9 cellular contexts compared by ENCODE assay signal in the genomic region with DNA sequence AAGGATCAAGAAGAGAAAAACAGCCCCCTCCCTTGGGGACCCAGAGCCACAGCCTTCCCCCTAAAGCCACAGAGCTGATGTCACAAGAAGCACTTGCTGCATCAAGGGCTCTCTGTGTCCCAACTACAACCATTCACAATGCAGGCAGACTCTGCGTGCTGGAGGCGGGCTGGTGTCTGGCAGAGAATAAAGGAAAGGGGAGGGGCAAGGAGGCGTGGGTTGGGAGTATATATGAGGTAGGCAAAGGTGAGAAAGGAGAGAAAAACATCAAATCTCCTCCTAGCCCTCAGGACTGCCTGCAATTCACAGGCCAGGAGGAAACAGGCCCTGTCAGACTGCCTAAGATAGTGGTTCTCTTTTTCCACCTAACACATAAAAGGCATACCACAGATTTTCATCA. TPM values are rescaled to one million over a fixed set of nuclear protein-coding genes. Genes with fewer than 3 reads are reported as not detected.
A peak's percentile ranks its signal among the peaks of the same experiment; 100 is the strongest.
DNase-seq lines count a peak whose midpoint lies in the region; ATAC-seq, FAIRE-seq and TF ChIP-seq lines count a peak whose summit lies in the region.
"Had no signal": no experiment of that assay in that cellular context is flagged by ENCODE, and none has a peak within 500 bp of the region (broad histone marks: within the 10 kb centered on the region; RNA-seq: fewer than 3 reads in every experiment).

No MANE protein-coding gene starts in this region.

- H3K9me3 Mint-ChIP-seq in WTC11 (no peaks in the 10 kb centered on the region), endodermal cell (no peaks in the 10 kb centered on the region)

- BruUV-seq in PC-3 (replicated peaks; lab: Mats Ljungman, UMichigan), result no TSS peak

- POLR2A ChIA-PET in WTC11 (lab: Charles Lee), result no interaction called here
- POLR2A ChIA-PET in PC-3 (lab: Charles Lee; ENCODE audit: unreplicated experiment), result interaction anchor here (0.6 kb wide), 1 partner anchor 22 kb away, joined by 3 read pairs; no protein-coding TSS in a partner anchor

- peaks cover 9% of the 10 kb centered on the region for H3K4me1 Mint-ChIP-seq in WTC11
- H3K4me1 Mint-ChIP-seq in endodermal cell, result peaks cover 31% of the 10 kb centered on the region

- H3K36me3 ChIP-seq in endodermal cell (ENCODE audit: control insufficient read depth, insufficient read depth, low read length), result no peaks in the 10 kb centered on the region
- H3K36me3 ChIP-seq in PC-3 (ENCODE audit: low read depth, low read length), result no peaks in the 10 kb centered on the region
- H3K36me3 ChIP-seq in kidney (ENCODE audit: control insufficient read depth in 1 of 2, insufficient read depth in 2 of 2, low read length in 2 of 2), result no peaks in the 10 kb centered on the region

- H3K27ac ChIP-seq in endodermal cell (ENCODE audit: low read depth, low read length) (no peak overlapping the region), PC-3 (ENCODE audit: low read length) (no peak overlapping the region), kidney (ENCODE audit: low read depth in 2 of 2, low read length in 2 of 2) (no peak overlapping the region)

- no peaks in the 10 kb centered on the region for H3F3A ChIP-seq in PC-3 (ENCODE audit: low read length, unreplicated experiment)

- H3K27me3 Mint-ChIP-seq in WTC11 (ENCODE audit: low read depth) (no peaks in the 10 kb centered on the region), endodermal cell (ENCODE audit: insufficient read depth) (peaks cover 3% of the 10 kb centered on the region)
- H3K27me3 Mint-ChIP-seq: activated naive CD8-positive, alpha-beta T cell had no signal

- H3K27me3 ChIP-seq in endodermal cell (ENCODE audit: control insufficient read depth, insufficient read depth, low read length, poor library complexity, severe bottlenecking) (no peaks in the 10 kb centered on the region), PC-3 (ENCODE audit: low read length) (no peaks in the 10 kb centered on the region)

- in situ Hi-C loops in KBM-7 (cut with MboI; ENCODE audit: low pct_unique_long_range_greater_than_20kb, low sequenced_read_pairs), result no loop called here

- no peak overlapping the region for H2AFZ ChIP-seq in PC-3 (ENCODE audit: low read length)

- no peaks in the 10 kb centered on the region for H3K79me2 ChIP-seq in PC-3 (ENCODE audit: low read length)

- no peaks in the 10 kb centered on the region for H4K20me1 ChIP-seq in PC-3 (ENCODE audit: low read length)

- intact Hi-C loops in PC-3 (cut with micrococcal nuclease), result no loop called here
- intact Hi-C loops in kidney (cut with DNase I), result no loop called here

- H3K4me3 Mint-ChIP-seq in WTC11 (no peak overlapping the region), endodermal cell (no peak overlapping the region)
- H3K4me3 Mint-ChIP-seq: activated naive CD8-positive, alpha-beta T cell had no signal

- peak; percentile 99 for ATAC-seq in WTC11
- ATAC-seq in PC-3, result no peak

- 43% methylated on average over 2 of the region's 3 CpGs; no CpG with 5 or more reads in 1 of the 2 experiments for WGBS in endodermal cell (ENCODE audit: insufficient coverage in 1 of 2, insufficient read length in 1 of 2), 2 experiments

- CTCF ChIA-PET in WTC11 (lab: Charles Lee), result interaction anchor here (1.1 to 3.8 kb wide), 5 partner anchors 10 to 80 kb away, joined by 6 to 21 read pairs (median 8); no protein-coding TSS in a partner anchor
- CTCF ChIA-PET in PC-3 (lab: Charles Lee), result no interaction called here

- no peak for TF ChIP-seq CTCF in WTC11 (IDR thresholded peaks at IDR 0.05)
- no peak for TF ChIP-seq CTCF in endodermal cell (conservative IDR thresholded peaks at IDR 0.05)
- no peak for TF ChIP-seq CTCF in PC-3 (conservative IDR thresholded peaks at IDR 0.05; ENCODE audit: low read depth, low read length)
- TF ChIP-seq CTCF in kidney (IDR thresholded peaks at IDR 0.05; ENCODE audit: borderline replicate concordance, extremely low read depth, insufficient read depth), result no peak

- H3K9me3 ChIP-seq in endodermal cell (ENCODE audit: control insufficient read depth, low read length) (no peaks in the 10 kb centered on the region), PC-3 (ENCODE audit: low read length) (no peaks in the 10 kb centered on the region), kidney (ENCODE audit: control insufficient read depth in 1 of 2, low read length in 2 of 2) (no peaks in the 10 kb centered on the region)

- H3K4me3 ChIP-seq in endodermal cell (ENCODE audit: low read length) (no peak overlapping the region), PC-3 (ENCODE audit: low read length) (no peak overlapping the region), kidney (ENCODE audit: low read length in 2 of 2) (no peak overlapping the region)

- no peaks in the 10 kb centered on the region for H3K9me2 ChIP-seq in PC-3 (replicated peaks; ENCODE audit: low read length)

- no peak overlapping the region for H3K4me2 ChIP-seq in PC-3 (ENCODE audit: low read length)

- H3K4me1 ChIP-seq in endodermal cell (ENCODE audit: control insufficient read depth, insufficient read depth, low read length), result peaks cover 6% of the 10 kb centered on the region
- H3K4me1 ChIP-seq in PC-3 (ENCODE audit: insufficient read depth, low read length), result no peaks in the 10 kb centered on the region
- peaks cover 7 to 8% of the 10 kb centered on the region in 2 donors for H3K4me1 ChIP-seq in kidney (ENCODE audit: control insufficient read depth in 1 of 2, insufficient read depth in 1 of 2, low read depth in 1 of 2, low read length in 2 of 2)

- no peak for FAIRE-seq in kidney (lab: Jason Lieb, UNC)

- H3K36me3 Mint-ChIP-seq in WTC11 (no peaks in the 10 kb centered on the region), endodermal cell (ENCODE audit: low read depth) (no peaks in the 10 kb centered on the region)

- no peak overlapping the region for H3K9ac ChIP-seq in endodermal cell (ENCODE audit: extremely low read depth, low read length, poor library complexity, severe bottlenecking)
- H3K9ac ChIP-seq in PC-3 (ENCODE audit: low read length), result no peak overlapping the region
- H3K9ac ChIP-seq in kidney (ENCODE audit: low read length in 2 of 2), result no peak overlapping the region

- H3K27ac Mint-ChIP-seq in WTC11, result no peak overlapping the region
- no peak overlapping the region for H3K27ac Mint-ChIP-seq in endodermal cell
- H3K27ac Mint-ChIP-seq: activated naive CD8-positive, alpha-beta T cell had no signal

- DNase-seq in KBM-7 (peak; percentile 3), WTC11 (ENCODE audit: low spot score) (peak; percentile 72), endodermal cell (peak; percentile 88), NCI-H2107 treated with DMSO at 0.1 percent for 48 hours (lab: John Stamatoyannopoulos, UW; ENCODE audit: unreplicated experiment) (no peak), PC-3 (no peak), kidney (no peak), NCI-H1694 (lab: John Stamatoyannopoulos, UW) (no peak)
- peak; percentile 23 to 55 for DNase-seq in stimulated activated CD4-positive, alpha-beta T cell treated with anti-CD3 and anti-CD28 coated beads, Interleukin-4, amount 100 ng/mL, for 4 hours

TF ChIP-seq in WTC11, 78 proteins besides CTCF, POLR2A, EP300 and RAD21:
- TF ChIP-seq HMGA2 (CRISPR knock-in tag; IDR thresholded peaks at IDR 0.05) (no peak), FOXP1 (CRISPR knock-in tag; IDR thresholded peaks at IDR 0.05; ENCODE audit: borderline replicate concordance) (no peak), IRF2 (CRISPR knock-in tag; IDR thresholded peaks at IDR 0.05; ENCODE audit: borderline replicate concordance, low read depth) (no peak)
- TF ChIP-seq, protein P1, sequence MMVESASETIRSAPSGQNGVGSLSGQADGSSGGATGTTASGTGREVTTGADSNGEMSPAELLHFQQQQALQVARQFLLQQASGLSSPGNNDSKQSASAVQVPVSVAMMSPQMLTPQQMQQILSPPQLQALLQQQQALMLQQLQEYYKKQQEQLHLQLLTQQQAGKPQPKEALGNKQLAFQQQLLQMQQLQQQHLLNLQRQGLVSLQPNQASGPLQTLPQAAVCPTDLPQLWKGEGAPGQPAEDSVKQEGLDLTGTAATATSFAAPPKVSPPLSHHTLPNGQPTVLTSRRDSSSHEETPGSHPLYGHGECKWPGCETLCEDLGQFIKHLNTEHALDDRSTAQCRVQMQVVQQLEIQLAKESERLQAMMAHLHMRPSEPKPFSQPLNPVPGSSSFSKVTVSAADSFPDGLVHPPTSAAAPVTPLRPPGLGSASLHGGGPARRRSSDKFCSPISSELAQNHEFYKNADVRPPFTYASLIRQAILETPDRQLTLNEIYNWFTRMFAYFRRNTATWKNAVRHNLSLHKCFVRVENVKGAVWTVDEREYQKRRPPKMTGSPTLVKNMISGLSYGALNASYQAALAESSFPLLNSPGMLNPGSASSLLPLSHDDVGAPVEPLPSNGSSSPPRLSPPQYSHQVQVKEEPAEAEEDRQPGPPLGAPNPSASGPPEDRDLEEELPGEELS (CRISPR knock-in tag; IDR thresholded peaks at IDR 0.05), result no peak
- TF ChIP-seq, protein P2, sequence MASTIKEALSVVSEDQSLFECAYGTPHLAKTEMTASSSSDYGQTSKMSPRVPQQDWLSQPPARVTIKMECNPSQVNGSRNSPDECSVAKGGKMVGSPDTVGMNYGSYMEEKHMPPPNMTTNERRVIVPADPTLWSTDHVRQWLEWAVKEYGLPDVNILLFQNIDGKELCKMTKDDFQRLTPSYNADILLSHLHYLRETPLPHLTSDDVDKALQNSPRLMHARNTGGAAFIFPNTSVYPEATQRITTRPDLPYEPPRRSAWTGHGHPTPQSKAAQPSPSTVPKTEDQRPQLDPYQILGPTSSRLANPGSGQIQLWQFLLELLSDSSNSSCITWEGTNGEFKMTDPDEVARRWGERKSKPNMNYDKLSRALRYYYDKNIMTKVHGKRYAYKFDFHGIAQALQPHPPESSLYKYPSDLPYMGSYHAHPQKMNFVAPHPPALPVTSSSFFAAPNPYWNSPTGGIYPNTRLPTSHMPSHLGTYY (CRISPR knock-in tag; IDR thresholded peaks at IDR 0.05), result no peak
TF ChIP-seq in WTC11: peak in this region for 0.

RNA-seq across cellular contexts. Expression of a gene that starts 48.7 kb away (rescaled TPM):
- total RNA-seq in WTC11 (2021), result 0.11 TPM in 1 of 3 replicates, not detected in the others
- 10 to 100 TPM in 1 of 2 donors, 1 to 10 TPM in 1; 2.1 to 10.3 TPM for total RNA-seq in endodermal cell
- 6.9 TPM for polyA plus RNA-seq in endodermal cell (2013, experiment 1 of 2)
- 3.5 TPM for polyA plus RNA-seq in endodermal cell (2013, experiment 2 of 2)
- 0.07 TPM in 1 of 2 replicates, not detected in the other for total RNA-seq in PC-3 (2014; rRNA removed)
- total RNA-seq in kidney, result 0.88 TPM
- polyA plus RNA-seq in kidney (ENCODE audit: insufficient read depth, low read depth, low replicate concordance), result 3.1 TPM

RNA-seq across cellular contexts. Expression of a gene that starts 51.1 kb away (rescaled TPM):
- total RNA-seq in WTC11 (2021), result 18.4 to 22.3 TPM (median 21.3 TPM) in 3 replicates
- total RNA-seq in endodermal cell, result 10 to 100 TPM; 16.2 to 27.4 TPM
- polyA plus RNA-seq in endodermal cell (2013, experiment 1 of 2), result 23.4 TPM
- 19.8 TPM for polyA plus RNA-seq in endodermal cell (2013, experiment 2 of 2)
- total RNA-seq in PC-3 (2014; rRNA removed), result 16.7 and 18.5 TPM in 2 replicates
- 17.5 TPM for total RNA-seq in kidney
- polyA plus RNA-seq in kidney (ENCODE audit: insufficient read depth, low read depth, low replicate concordance), result 17.7 TPM

Comparison
In these comparisons a context has a peak if more than half of its experiments do, and no peak if none do; other contexts are left out.
1. DNase-seq: peak in KBM-7 (single experiment), WTC11 (single experiment), endodermal cell (single experiment) and stimulated activated CD4-positive, alpha-beta T cell treated with anti-CD3 and anti-CD28 coated beads, Interleukin-4, amount 100 ng/mL, for 4 hours (2 of 2); none in NCI-H2107 treated with DMSO at 0.1 percent for 48 hours (single experiment), PC-3 (single experiment), kidney (single experiment) and NCI-H1694 (single experiment).